Comparison of ENCODE assay signal across 20 cellular contexts in the genomic region with DNA sequence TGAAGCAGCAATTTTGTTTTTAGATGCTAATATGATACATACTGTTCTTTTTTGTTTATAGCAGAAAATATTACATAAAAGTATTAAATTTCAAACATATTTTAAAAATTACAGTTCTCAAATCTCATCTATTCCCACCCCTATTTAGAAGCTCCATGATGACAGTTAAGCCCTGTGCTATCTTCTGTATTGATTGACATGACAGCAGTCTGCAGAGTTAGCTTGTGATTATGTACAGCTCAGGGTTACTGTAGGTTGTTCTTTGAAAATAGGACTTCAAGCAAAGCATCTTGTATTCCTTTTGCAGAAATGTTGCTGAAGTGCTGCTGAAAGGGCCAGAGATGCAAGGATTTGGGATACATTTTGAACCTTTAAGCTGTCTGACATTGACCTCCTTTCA. TPM values are rescaled to one million over a fixed set of nuclear protein-coding genes. Genes with fewer than 3 reads are reported as not detected.
"Had no signal": no experiment of that assay in that cellular context is flagged by ENCODE, and none has a peak within 500 bp of the region (broad histone marks: within the 10 kb centered on the region; RNA-seq: fewer than 3 reads in every experiment).

No MANE protein-coding gene starts in this region.

- H3K9ac ChIP-seq: SK-N-SH had no signal

- H3K4me3 Mint-ChIP-seq: IgD-negative memory B cell, T-cell had no signal

- H3K4me1 Mint-ChIP-seq: IgD-negative memory B cell had no signal

- H3K9me3 ChIP-seq: SK-N-SH had no signal

- H3K9me3 Mint-ChIP-seq: IgD-negative memory B cell, T-cell had no signal

- H3K27ac Mint-ChIP-seq: IgD-negative memory B cell, T-cell had no signal

- H3K4me2 ChIP-seq: SK-N-SH had no signal

- H3K36me3 Mint-ChIP-seq: T-cell had no signal

- DNase-seq: KBM-7, MM.1S, NCI-H1105, NCI-H1417, NCI-H1436 treated with DMSO at 0.1 percent for 48 hours, NCI-H1694, NCI-H187 treated with DMSO at 0.1 percent for 48 hours, NCI-H2029 treated with DMSO at 0.1 percent for 48 hours, NCI-H2171 treated with DMSO at 0.1 percent for 48 hours, NCI-H345, NCI-H446 treated with DMSO at 0.1 percent for 48 hours, NCI-H510A treated with DMSO at 0.1 percent for 48 hours, NCI-H526, Right ventricle myocardium superior, RPMI8226, SIG-M5, SK-N-SH, SW 1271, T-cell had no signal

- H3K27me3 Mint-ChIP-seq: IgD-negative memory B cell, T-cell had no signal

RNA-seq across cellular contexts. Expression of a gene that starts 28.1 kb away (rescaled TPM):
- total RNA-seq: Right ventricle myocardium superior, T-cell had no signal
- polyA plus RNA-seq: IgD-negative memory B cell had no signal
